ENCODE assay signal across 31 cellular contexts in the genomic region with DNA sequence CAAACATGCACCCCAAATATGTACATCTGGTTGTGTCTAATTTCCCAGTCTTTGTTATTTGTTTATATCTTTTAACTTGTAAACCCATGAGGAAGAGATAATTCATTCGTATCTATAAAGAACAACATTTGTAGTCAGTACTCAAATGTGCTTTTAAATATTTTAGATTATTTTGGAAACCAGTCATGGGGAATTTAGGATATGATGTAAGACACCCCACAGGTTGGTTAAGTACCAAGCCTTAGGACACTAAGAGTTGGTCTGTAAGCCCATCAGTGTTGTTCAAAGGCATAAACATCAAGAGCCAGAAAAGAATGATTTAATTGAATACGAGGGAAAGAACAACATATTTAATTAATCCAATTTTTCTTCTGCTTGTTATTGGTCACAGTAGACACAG.
"Had no signal": no experiment of that assay in that cellular context is flagged by ENCODE, and none has a peak within 500 bp of the region (broad histone marks: within the 10 kb centered on the region; RNA-seq: fewer than 3 reads in every experiment).

No MANE protein-coding gene starts in this region.

- H3K27me3 Mint-ChIP-seq: activated naive CD8-positive, alpha-beta T cell treated with anti-CD3 and anti-CD28 coated beads, Interleukin-2, amount 50 U/mL, for 24 hours; activated T-helper 17 cell treated with anti-CD3 and anti-CD28 coated beads, Interleukin-2, amount 50 U/mL, for 72 hours; dendritic cell treated with granulocyte-macrophage colony-stimulating factor and Interleukin-4, amounts not matched to agents 40 ng/mL and 50 ng/mL, for 4 days; memory B cell; naive thymus-derived CD4-positive, alpha-beta T cell; progenitor cell of endocrine pancreas; stimulated activated memory B cell treated with anti-CD40 and anti-IgM and Interleukin-4, amounts not matched to agents 10 μg/mL and 1 μg/mL and 100 μg/mL, for 72 hours had no signal

- H3K36me3 ChIP-seq: breast epithelium, esophagus squamous epithelium, heart right ventricle, ovary, stomach, thyroid gland, upper lobe of left lung, vagina, WERI-Rb-1 had no signal

- ATAC-seq: activated CD4-positive, CD25-positive, alpha-beta regulatory T cell treated with anti-CD3 and anti-CD28 coated beads, Interleukin-2, amount 50 U/mL, for 24 hours; activated naive CD8-positive, alpha-beta T cell treated with anti-CD3 and anti-CD28 coated beads, Interleukin-2, amount 50 U/mL, for 24 hours; activated T-cell treated with anti-CD3 and anti-CD28 coated beads, Interleukin-2, amount 50 U/mL, for 4 hours; activated T-helper 17 cell treated with anti-CD3 and anti-CD28 coated beads, Interleukin-2, amount 50 U/mL, for 72 hours; foreskin keratinocyte; heart right ventricle; naive thymus-derived CD4-positive, alpha-beta T cell; sciatic nerve; stimulated activated memory B cell treated with anti-CD40 and anti-IgM and Interleukin-4, amounts not matched to agents 10 μg/mL and 1 μg/mL and 100 μg/mL, for 72 hours had no signal

- H3K27me3 ChIP-seq: breast epithelium, esophagus squamous epithelium, foreskin keratinocyte, heart right ventricle, ovary, stomach, thyroid gland, upper lobe of left lung, vagina had no signal

- H3K9me3 ChIP-seq: breast epithelium, esophagus squamous epithelium, heart right ventricle, ovary, stomach, thyroid gland, upper lobe of left lung, vagina had no signal

- H3K27ac ChIP-seq: breast epithelium, epithelial cell of prostate, esophagus squamous epithelium, foreskin keratinocyte, heart right ventricle, ovary, stomach, thyroid gland, upper lobe of left lung, vagina, WERI-Rb-1 had no signal

- H3K4me3 Mint-ChIP-seq: activated naive CD8-positive, alpha-beta T cell treated with anti-CD3 and anti-CD28 coated beads, Interleukin-2, amount 50 U/mL, for 24 hours; activated T-cell treated with anti-CD3 and anti-CD28 coated beads, Interleukin-2, amount 50 U/mL, for 4 hours; activated T-helper 17 cell treated with anti-CD3 and anti-CD28 coated beads, Interleukin-2, amount 50 U/mL, for 72 hours; dendritic cell treated with granulocyte-macrophage colony-stimulating factor and Interleukin-4, amounts not matched to agents 40 ng/mL and 50 ng/mL, for 4 days; memory B cell; naive thymus-derived CD4-positive, alpha-beta T cell; stimulated activated memory B cell treated with anti-CD40 and anti-IgM and Interleukin-4, amounts not matched to agents 10 μg/mL and 1 μg/mL and 100 μg/mL, for 72 hours had no signal

- H3K4me1 Mint-ChIP-seq: activated naive CD8-positive, alpha-beta T cell treated with anti-CD3 and anti-CD28 coated beads, Interleukin-2, amount 50 U/mL, for 24 hours; activated T-helper 17 cell treated with anti-CD3 and anti-CD28 coated beads, Interleukin-2, amount 50 U/mL, for 72 hours; memory B cell; naive thymus-derived CD4-positive, alpha-beta T cell; stimulated activated memory B cell treated with anti-CD40 and anti-IgM and Interleukin-4, amounts not matched to agents 10 μg/mL and 1 μg/mL and 100 μg/mL, for 72 hours had no signal

- H3K27ac Mint-ChIP-seq: activated naive CD8-positive, alpha-beta T cell treated with anti-CD3 and anti-CD28 coated beads, Interleukin-2, amount 50 U/mL, for 24 hours; activated T-helper 17 cell treated with anti-CD3 and anti-CD28 coated beads, Interleukin-2, amount 50 U/mL, for 72 hours; dendritic cell treated with granulocyte-macrophage colony-stimulating factor and Interleukin-4, amounts not matched to agents 40 ng/mL and 50 ng/mL, for 4 days; memory B cell; naive thymus-derived CD4-positive, alpha-beta T cell; progenitor cell of endocrine pancreas; stimulated activated memory B cell treated with anti-CD40 and anti-IgM and Interleukin-4, amounts not matched to agents 10 μg/mL and 1 μg/mL and 100 μg/mL, for 72 hours had no signal

- H3K4me3 ChIP-seq: breast epithelium, esophagus squamous epithelium, heart right ventricle, ovary, stomach, thyroid gland, upper lobe of left lung, vagina had no signal

- DNase-seq: activated CD4-positive, alpha-beta T cell treated with anti-CD3 and anti-CD28 coated beads for 48 hours; activated CD4-positive, alpha-beta T cell treated with anti-CD3 and anti-CD28 coated beads, Interleukin-2, amount 50 U/mL, for 48 hours; activated CD8-positive, alpha-beta memory T cell treated with anti-CD3 and anti-CD28 coated beads, Interleukin-2, amount 50 U/mL, for 48 hours; activated gamma-delta T cell treated with Interleukin-2 at 50 U/mL for 16 hours; activated naive CD4-positive, alpha-beta T cell treated with anti-CD3 and anti-CD28 coated beads, Interleukin-2, amount 50 U/mL, for 16 hours; activated naive CD8-positive, alpha-beta T cell treated with anti-CD3 and anti-CD28 coated beads, Interleukin-2, amount 50 U/mL, for 24 hours; activated T-cell treated with anti-CD3 and anti-CD28 coated beads, Interleukin-2, amount 50 U/mL, for 4 hours; central memory CD4-positive, alpha-beta T cell; esophagus squamous epithelium; foreskin keratinocyte; heart right ventricle; midbrain; naive thymus-derived CD4-positive, alpha-beta T cell; ovary; small intestine; stimulated activated CD4-positive, alpha-beta T cell treated with anti-CD3 and anti-CD28 coated beads, Interleukin-4, amount 100 ng/mL, for 24 hours; stomach; T1000; thyroid gland; upper lobe of left lung; WERI-Rb-1 had no signal

- H3K36me3 Mint-ChIP-seq: memory B cell; naive thymus-derived CD4-positive, alpha-beta T cell; stimulated activated memory B cell treated with anti-CD40 and anti-IgM and Interleukin-4, amounts not matched to agents 10 μg/mL and 1 μg/mL and 100 μg/mL, for 72 hours had no signal

- H3K4me1 ChIP-seq: breast epithelium, esophagus squamous epithelium, foreskin keratinocyte, heart right ventricle, stomach, thyroid gland, upper lobe of left lung, vagina had no signal
